In the genomic region with DNA sequence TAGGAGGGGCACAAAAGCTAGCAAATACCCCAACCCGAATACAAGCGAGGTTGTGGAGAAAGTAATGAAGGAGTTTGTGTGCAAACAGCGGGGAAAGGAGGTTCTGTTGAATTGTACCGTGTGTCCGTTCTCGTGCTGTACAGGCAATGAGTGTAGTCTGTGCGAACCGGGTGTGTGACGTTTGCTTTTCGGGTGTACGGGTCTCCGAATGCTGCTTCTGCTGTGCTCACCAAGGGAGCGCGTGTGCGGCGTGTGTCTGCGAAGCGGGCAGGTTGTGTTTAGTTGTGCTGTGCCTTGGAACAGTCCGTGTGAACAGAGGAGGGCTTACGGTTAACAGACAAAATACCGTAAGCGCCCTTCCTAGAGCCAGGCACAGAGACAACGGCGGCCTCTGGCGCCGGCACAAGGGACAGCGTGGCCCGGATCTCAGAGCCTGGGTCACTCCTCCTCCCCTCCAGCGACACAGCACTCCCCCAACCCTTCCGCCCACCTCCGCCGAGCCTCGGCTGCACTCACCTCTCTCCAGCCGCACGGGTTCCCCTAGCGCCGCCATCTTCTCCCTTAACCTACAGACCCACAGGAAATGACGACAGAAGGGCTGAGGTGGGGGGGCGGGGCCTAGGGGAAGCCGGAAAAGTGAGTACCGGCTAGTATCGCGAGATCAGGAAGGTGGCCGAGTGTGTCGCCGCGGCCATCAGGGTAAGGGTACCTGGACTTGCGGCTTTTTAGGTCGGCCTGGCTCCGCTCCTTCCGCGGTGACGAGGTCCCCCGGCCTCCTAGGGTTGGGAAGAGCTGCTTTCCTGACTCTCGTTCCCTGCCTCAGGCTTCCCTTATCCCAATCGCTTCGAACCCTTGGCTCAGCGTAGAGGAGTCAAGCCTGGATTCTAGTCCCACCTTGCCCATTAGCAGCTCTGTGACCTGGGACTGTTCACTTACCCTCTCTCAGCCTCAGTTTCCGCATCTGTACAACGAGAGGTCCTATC, we compare ENCODE assay signal across 1 cellular context.
TF ChIP-seq lines count a peak whose summit lies in the region.

A gene with protein sequence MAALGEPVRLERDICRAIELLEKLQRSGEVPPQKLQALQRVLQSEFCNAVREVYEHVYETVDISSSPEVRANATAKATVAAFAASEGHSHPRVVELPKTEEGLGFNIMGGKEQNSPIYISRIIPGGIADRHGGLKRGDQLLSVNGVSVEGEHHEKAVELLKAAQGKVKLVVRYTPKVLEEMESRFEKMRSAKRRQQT (minus strand): TSS at position 570 of the 983 bp plus-strand sequence. CDS start 17 bp downstream, at position 553.

TF ChIP-seq in HEK293, 187 proteins besides CTCF, POLR2A, EP300 and RAD21 (continued from another document and continues in another):
- TF ChIP-seq, protein P1, sequence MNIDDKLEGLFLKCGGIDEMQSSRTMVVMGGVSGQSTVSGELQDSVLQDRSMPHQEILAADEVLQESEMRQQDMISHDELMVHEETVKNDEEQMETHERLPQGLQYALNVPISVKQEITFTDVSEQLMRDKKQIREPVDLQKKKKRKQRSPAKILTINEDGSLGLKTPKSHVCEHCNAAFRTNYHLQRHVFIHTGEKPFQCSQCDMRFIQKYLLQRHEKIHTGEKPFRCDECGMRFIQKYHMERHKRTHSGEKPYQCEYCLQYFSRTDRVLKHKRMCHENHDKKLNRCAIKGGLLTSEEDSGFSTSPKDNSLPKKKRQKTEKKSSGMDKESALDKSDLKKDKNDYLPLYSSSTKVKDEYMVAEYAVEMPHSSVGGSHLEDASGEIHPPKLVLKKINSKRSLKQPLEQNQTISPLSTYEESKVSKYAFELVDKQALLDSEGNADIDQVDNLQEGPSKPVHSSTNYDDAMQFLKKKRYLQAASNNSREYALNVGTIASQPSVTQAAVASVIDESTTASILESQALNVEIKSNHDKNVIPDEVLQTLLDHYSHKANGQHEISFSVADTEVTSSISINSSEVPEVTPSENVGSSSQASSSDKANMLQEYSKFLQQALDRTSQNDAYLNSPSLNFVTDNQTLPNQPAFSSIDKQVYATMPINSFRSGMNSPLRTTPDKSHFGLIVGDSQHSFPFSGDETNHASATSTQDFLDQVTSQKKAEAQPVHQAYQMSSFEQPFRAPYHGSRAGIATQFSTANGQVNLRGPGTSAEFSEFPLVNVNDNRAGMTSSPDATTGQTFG (tag by site-specific recombination; IDR thresholded peaks at IDR 0.05; ENCODE audit: borderline replicate concordance) = no peak
- peak; percentile 66; the same call in 1 of the 2 replicates for TF ChIP-seq ZNF2 (tag by site-specific recombination; IDR thresholded peaks at IDR 0.05)
- TF ChIP-seq, protein P2, sequence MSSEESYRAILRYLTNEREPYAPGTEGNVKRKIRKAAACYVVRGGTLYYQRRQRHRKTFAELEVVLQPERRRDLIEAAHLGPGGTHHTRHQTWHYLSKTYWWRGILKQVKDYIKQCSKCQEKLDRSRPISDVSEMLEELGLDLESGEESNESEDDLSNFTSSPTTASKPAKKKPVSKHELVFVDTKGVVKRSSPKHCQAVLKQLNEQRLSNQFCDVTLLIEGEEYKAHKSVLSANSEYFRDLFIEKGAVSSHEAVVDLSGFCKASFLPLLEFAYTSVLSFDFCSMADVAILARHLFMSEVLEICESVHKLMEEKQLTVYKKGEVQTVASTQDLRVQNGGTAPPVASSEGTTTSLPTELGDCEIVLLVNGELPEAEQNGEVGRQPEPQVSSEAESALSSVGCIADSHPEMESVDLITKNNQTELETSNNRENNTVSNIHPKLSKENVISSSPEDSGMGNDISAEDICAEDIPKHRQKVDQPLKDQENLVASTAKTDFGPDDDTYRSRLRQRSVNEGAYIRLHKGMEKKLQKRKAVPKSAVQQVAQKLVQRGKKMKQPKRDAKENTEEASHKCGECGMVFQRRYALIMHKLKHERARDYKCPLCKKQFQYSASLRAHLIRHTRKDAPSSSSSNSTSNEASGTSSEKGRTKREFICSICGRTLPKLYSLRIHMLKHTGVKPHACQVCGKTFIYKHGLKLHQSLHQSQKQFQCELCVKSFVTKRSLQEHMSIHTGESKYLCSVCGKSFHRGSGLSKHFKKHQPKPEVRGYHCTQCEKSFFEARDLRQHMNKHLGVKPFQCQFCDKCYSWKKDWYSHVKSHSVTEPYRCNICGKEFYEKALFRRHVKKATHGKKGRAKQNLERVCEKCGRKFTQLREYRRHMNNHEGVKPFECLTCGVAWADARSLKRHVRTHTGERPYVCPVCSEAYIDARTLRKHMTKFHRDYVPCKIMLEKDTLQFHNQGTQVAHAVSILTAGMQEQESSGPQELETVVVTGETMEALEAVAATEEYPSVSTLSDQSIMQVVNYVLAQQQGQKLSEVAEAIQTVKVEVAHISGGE (tag by site-specific recombination; conservative IDR thresholded peaks at IDR 0.05; ENCODE audit: low read depth) = peak; percentile 77
- no peak for TF ChIP-seq ZNF626 (tag by site-specific recombination; IDR thresholded peaks at IDR 0.05)
- TF ChIP-seq HOXA7 (CRISPR knock-in tag; IDR thresholded peaks at IDR 0.05; ENCODE audit: borderline replicate concordance) = no peak
- TF ChIP-seq ZNF629 (tag by site-specific recombination; IDR thresholded peaks at IDR 0.05) = peak; percentile 86
- TF ChIP-seq, protein P3, sequence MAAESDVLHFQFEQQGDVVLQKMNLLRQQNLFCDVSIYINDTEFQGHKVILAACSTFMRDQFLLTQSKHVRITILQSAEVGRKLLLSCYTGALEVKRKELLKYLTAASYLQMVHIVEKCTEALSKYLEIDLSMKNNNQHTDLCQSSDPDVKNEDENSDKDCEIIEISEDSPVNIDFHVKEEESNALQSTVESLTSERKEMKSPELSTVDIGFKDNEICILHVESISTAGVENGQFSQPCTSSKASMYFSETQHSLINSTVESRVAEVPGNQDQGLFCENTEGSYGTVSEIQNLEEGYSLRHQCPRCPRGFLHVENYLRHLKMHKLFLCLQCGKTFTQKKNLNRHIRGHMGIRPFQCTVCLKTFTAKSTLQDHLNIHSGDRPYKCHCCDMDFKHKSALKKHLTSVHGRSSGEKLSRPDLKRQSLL (tag by site-specific recombination; IDR thresholded peaks at IDR 0.05) = 0 out of 2 replicates have a peak, but pooled peaks have one; percentile 17
- no peak for TF ChIP-seq ZNF677 (tag by site-specific recombination; IDR thresholded peaks at IDR 0.05)
- peak; percentile 80 for TF ChIP-seq SP2 (tag by site-specific recombination; IDR thresholded peaks at IDR 0.05)
- TF ChIP-seq ZNF530 (tag by site-specific recombination; IDR thresholded peaks at IDR 0.05; ENCODE audit: low read depth) = no peak
- peak; percentile 77 for TF ChIP-seq ZFHX2 (tag by site-specific recombination; conservative IDR thresholded peaks at IDR 0.05)
- no peak for TF ChIP-seq ZNF791 (tag by site-specific recombination; IDR thresholded peaks at IDR 0.05)
- peak; percentile 12; the same call in 1 of the 2 replicates for TF ChIP-seq ZNF391 (tag by site-specific recombination; IDR thresholded peaks at IDR 0.05; ENCODE audit: borderline replicate concordance, low read depth)
- peak; percentile 55 for TF ChIP-seq ZNF335 (tag by site-specific recombination; conservative IDR thresholded peaks at IDR 0.05)
- peak; percentile 89 for TF ChIP-seq ZBTB48 (tag by site-specific recombination; IDR thresholded peaks at IDR 0.05)
- TF ChIP-seq, protein P4, sequence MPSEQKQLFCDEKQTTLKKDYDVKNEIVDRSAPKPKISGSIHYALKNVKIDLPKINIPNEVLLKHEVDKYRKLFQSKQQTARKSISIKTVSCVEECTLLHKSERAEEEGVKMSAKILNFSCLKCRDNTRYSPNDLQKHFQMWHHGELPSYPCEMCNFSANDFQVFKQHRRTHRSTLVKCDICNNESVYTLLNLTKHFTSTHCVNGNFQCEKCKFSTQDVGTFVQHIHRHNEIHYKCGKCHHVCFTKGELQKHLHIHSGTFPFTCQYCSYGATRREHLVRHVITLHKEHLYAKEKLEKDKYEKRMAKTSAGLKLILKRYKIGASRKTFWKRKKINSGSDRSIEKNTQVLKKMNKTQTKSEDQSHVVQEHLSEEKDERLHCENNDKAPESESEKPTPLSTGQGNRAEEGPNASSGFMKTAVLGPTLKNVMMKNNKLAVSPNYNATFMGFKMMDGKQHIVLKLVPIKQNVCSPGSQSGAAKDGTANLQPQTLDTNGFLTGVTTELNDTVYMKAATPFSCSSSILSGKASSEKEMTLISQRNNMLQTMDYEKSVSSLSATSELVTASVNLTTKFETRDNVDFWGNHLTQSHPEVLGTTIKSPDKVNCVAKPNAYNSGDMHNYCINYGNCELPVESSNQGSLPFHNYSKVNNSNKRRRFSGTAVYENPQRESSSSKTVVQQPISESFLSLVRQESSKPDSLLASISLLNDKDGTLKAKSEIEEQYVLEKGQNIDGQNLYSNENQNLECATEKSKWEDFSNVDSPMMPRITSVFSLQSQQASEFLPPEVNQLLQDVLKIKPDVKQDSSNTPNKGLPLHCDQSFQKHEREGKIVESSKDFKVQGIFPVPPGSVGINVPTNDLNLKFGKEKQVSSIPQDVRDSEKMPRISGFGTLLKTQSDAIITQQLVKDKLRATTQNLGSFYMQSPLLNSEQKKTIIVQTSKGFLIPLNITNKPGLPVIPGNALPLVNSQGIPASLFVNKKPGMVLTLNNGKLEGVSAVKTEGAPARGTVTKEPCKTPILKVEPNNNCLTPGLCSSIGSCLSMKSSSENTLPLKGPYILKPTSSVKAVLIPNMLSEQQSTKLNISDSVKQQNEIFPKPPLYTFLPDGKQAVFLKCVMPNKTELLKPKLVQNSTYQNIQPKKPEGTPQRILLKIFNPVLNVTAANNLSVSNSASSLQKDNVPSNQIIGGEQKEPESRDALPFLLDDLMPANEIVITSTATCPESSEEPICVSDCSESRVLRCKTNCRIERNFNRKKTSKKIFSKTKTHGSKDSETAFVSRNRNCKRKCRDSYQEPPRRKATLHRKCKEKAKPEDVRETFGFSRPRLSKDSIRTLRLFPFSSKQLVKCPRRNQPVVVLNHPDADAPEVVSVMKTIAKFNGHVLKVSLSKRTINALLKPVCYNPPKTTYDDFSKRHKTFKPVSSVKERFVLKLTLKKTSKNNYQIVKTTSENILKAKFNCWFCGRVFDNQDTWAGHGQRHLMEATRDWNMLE (tag by site-specific recombination; conservative IDR thresholded peaks at IDR 0.05; ENCODE audit: low read depth) = peak; percentile 90
- TF ChIP-seq, protein P5, sequence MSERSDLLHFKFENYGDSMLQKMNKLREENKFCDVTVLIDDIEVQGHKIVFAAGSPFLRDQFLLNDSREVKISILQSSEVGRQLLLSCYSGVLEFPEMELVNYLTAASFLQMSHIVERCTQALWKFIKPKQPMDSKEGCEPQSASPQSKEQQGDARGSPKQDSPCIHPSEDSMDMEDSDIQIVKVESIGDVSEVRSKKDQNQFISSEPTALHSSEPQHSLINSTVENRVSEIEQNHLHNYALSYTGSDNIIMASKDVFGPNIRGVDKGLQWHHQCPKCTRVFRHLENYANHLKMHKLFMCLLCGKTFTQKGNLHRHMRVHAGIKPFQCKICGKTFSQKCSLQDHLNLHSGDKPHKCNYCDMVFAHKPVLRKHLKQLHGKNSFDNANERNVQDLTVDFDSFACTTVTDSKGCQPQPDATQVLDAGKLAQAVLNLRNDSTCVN (tag by site-specific recombination; optimal IDR thresholded peaks at IDR 0.05) = peak; percentile 16
- 0 out of 2 replicates have a peak, but pooled peaks have one; percentile 36 for TF ChIP-seq ZNF610 (tag by site-specific recombination; IDR thresholded peaks at IDR 0.05; ENCODE audit: borderline replicate concordance)
- no peak for TF ChIP-seq ZNF248 (tag by site-specific recombination; IDR thresholded peaks at IDR 0.05)
- TF ChIP-seq ZNF157 (tag by site-specific recombination; IDR thresholded peaks at IDR 0.05) = no peak
- no peak for TF ChIP-seq PRDM1 (tag by site-specific recombination; IDR thresholded peaks at IDR 0.05)
- TF ChIP-seq ZNF121 (tag by site-specific recombination; IDR thresholded peaks at IDR 0.05) = no peak
- no peak for TF ChIP-seq ZNF561 (tag by site-specific recombination; IDR thresholded peaks at IDR 0.05; ENCODE audit: borderline replicate concordance)
- peak; percentile 32; the same call in 1 of the 2 replicates for TF ChIP-seq KLF8 (tag by site-specific recombination; IDR thresholded peaks at IDR 0.05)
- peak; percentile 100 for TF ChIP-seq ZSCAN30 (tag by site-specific recombination; IDR thresholded peaks at IDR 0.05)
- peak; percentile 70 for TF ChIP-seq ZXDB (tag by site-specific recombination; IDR thresholded peaks at IDR 0.05)
- TF ChIP-seq ZNF777 (tag by site-specific recombination; IDR thresholded peaks at IDR 0.05; ENCODE audit: borderline replicate concordance) = no peak
- TF ChIP-seq, protein P6, sequence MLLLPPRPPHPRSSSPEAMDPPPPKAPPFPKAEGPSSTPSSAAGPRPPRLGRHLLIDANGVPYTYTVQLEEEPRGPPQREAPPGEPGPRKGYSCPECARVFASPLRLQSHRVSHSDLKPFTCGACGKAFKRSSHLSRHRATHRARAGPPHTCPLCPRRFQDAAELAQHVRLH (tag by site-specific recombination; IDR thresholded peaks at IDR 0.05) = peak; percentile 67; the same call in 1 of the 2 replicates
- peak; percentile 68 for TF ChIP-seq EGR2 (tag by site-specific recombination; IDR thresholded peaks at IDR 0.05; ENCODE audit: low read depth)
- 0 out of 2 replicates have a peak, but pooled peaks have one; percentile 21 for TF ChIP-seq FEZF1 (tag by site-specific recombination; IDR thresholded peaks at IDR 0.05)
- TF ChIP-seq YY1 (tag by site-specific recombination; IDR thresholded peaks at IDR 0.05) = peak; percentile 66
- peak; percentile 59 for TF ChIP-seq SP7 (tag by site-specific recombination; IDR thresholded peaks at IDR 0.05)
- no peak for TF ChIP-seq GLI2 (tag by site-specific recombination; IDR thresholded peaks at IDR 0.05; ENCODE audit: borderline replicate concordance, low read depth)
- TF ChIP-seq ZBTB21 (tag by site-specific recombination; IDR thresholded peaks at IDR 0.05) = peak; percentile 77
- TF ChIP-seq KLF10 (tag by site-specific recombination; IDR thresholded peaks at IDR 0.05) = no peak
- TF ChIP-seq ZNF324 (tag by site-specific recombination; IDR thresholded peaks at IDR 0.05) = no peak
- no peak for TF ChIP-seq GFI1B (tag by site-specific recombination; IDR thresholded peaks at IDR 0.05)
- TF ChIP-seq, protein P7, sequence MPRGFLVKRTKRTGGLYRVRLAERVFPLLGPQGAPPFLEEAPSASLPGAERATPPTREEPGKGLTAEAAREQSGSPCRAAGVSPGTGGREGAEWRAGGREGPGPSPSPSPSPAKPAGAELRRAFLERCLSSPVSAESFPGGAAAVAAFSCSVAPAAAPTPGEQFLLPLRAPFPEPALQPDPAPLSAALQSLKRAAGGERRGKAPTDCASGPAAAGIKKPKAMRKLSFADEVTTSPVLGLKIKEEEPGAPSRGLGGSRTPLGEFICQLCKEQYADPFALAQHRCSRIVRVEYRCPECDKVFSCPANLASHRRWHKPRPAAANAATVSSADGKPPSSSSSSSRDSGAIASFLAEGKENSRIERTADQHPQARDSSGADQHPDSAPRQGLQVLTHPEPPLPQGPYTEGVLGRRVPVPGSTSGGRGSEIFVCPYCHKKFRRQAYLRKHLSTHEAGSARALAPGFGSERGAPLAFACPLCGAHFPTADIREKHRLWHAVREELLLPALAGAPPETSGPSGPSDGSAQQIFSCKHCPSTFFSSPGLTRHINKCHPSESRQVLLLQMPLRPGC (tag by site-specific recombination; IDR thresholded peaks at IDR 0.05) = no peak
- TF ChIP-seq ZEB2 (tag by site-specific recombination; IDR thresholded peaks at IDR 0.05) = no peak
